Comparison of ENCODE assay signal across 8 cellular contexts in the genomic region with DNA sequence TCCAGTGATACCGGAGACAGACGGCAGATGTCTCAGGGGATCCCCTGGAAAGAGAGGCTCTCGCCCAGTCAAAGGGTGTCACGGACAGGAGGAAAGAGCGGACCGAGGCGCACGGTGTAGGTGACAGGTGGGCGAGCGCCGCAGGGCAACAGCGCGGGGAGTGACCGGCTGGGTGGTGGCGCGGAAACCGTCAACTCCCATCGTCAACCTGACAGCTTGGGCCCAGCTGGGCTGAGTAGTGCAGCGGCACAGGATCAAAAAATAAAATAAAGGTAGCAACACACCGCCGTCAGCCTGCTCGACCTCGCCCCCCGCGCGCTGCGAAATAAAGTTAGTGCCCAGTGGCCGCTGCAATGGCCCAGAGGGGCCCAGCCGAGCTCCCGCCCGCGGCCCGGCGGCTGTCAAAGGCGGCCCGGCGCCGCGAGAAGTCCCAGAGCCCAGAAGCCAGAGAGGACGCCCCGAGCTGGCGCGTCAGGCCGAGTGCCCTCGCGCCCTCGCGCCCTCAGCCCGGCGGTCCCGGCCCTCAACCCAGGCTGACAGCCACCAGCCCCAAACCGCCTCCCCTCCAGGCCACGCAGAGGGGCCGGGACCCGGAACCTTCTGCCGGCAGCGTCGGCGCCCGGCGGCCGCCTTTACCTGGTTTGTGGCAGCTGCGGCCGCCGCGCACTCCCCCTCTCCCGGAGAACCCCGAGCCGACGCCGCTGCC. TPM values are rescaled to one million over a fixed set of nuclear protein-coding genes. Genes with fewer than 3 reads are reported as not detected.
DNase-seq lines count a peak whose midpoint lies in the region; ATAC-seq and TF ChIP-seq lines count a peak whose summit lies in the region.

Gene LYST (minus strand): TSS at position 700 of the 706 bp plus-strand sequence. CDS start 36,489 bp downstream, outside the sequence.

- H3K9me3 ChIP-seq in A673 (ENCODE audit: low read depth, low read length, poor library complexity, severe bottlenecking): no peaks in the 10 kb centered on the region

- POLR2A ChIA-PET in A673 (lab: Charles Lee; ENCODE audit: low non-redundant PET): no interaction called here
- POLR2A ChIA-PET in activated CD4-positive, alpha-beta memory T cell treated with anti-CD3 and anti-CD28 coated beads for 36 hours (lab: Charles Lee): interaction anchor here (0.6 to 4.3 kb wide), 9 partner anchors 9 to 133 kb away, joined by 3 to 37 read pairs (median 7); no protein-coding TSS in a partner anchor

- no peaks in the 10 kb centered on the region for H3K36me3 Mint-ChIP-seq in activated CD4-positive, alpha-beta memory T cell treated with anti-CD3 and anti-CD28 coated beads for 36 hours
- peaks cover 57% of the 10 kb centered on the region for H3K36me3 Mint-ChIP-seq in effector memory CD8-positive, alpha-beta T cell (ENCODE audit: insufficient read depth)
- peaks cover 39% of the 10 kb centered on the region for H3K36me3 Mint-ChIP-seq in stimulated activated effector memory CD8-positive, alpha-beta T cell treated with anti-CD3 and anti-CD28 coated beads, Interleukin-12 subunit alpha, Interleukin-12 subunit beta, amount 100 ng/mL, for 72 hours

- H2AK5ac ChIP-seq in mesendoderm (ENCODE audit: low read length): no peak within 1 kb of the TSS

- H3K9ac ChIP-seq in mesendoderm (ENCODE audit: low read length): peak within 1 kb of the TSS; percentile 88

- H3K4me1 ChIP-seq in A673 (ENCODE audit: insufficient read depth, low read length, poor library complexity, severe bottlenecking): no peaks in the 10 kb centered on the region
- H3K4me1 ChIP-seq in mesendoderm (ENCODE audit: control insufficient read depth, low read depth, low read length): no peaks in the 10 kb centered on the region

- H3K36me3 ChIP-seq in A673 (ENCODE audit: insufficient read depth, low read length, poor library complexity, severe bottlenecking): no peaks in the 10 kb centered on the region
- H3K36me3 ChIP-seq in mesendoderm (ENCODE audit: control insufficient read depth, insufficient read depth, low read length): no peaks in the 10 kb centered on the region

- no peak within 1 kb of the TSS for H4K8ac ChIP-seq in mesendoderm (ENCODE audit: low read depth, low read length)

- H2BK120ac ChIP-seq in mesendoderm (ENCODE audit: low read depth, low read length): no peak within 1 kb of the TSS

- no peak within 1 kb of the TSS for H3K4ac ChIP-seq in mesendoderm (ENCODE audit: low read depth, low read length)

- peak within 1 kb of the TSS; percentile 98 for H3K27ac Mint-ChIP-seq in activated CD4-positive, alpha-beta memory T cell treated with anti-CD3 and anti-CD28 coated beads for 36 hours
- H3K27ac Mint-ChIP-seq in effector memory CD8-positive, alpha-beta T cell: peak within 1 kb of the TSS in 1 of 2 donors; percentile 100
- peak within 1 kb of the TSS; percentile 98 for H3K27ac Mint-ChIP-seq in stimulated activated effector memory CD8-positive, alpha-beta T cell treated with anti-CD3 and anti-CD28 coated beads, Interleukin-12 subunit alpha, Interleukin-12 subunit beta, amount 100 ng/mL, for 72 hours

- peaks cover 47% of the 10 kb centered on the region for H3K4me1 Mint-ChIP-seq in activated CD4-positive, alpha-beta memory T cell treated with anti-CD3 and anti-CD28 coated beads for 36 hours (ENCODE audit: low read depth)
- H3K4me1 Mint-ChIP-seq in effector memory CD8-positive, alpha-beta T cell (ENCODE audit: low read depth in 2 of 2): peaks cover 43 to 64% of the 10 kb centered on the region in 2 donors
- peaks cover 50% of the 10 kb centered on the region for H3K4me1 Mint-ChIP-seq in stimulated activated effector memory CD8-positive, alpha-beta T cell treated with anti-CD3 and anti-CD28 coated beads, Interleukin-12 subunit alpha, Interleukin-12 subunit beta, amount 100 ng/mL, for 72 hours

- no CpG with 5 or more reads among the region's 71 CpGs for WGBS in mesendoderm (ENCODE audit: extremely low coverage, insufficient coverage, low lambda C conversion rate)

- peak; percentile 55 for ATAC-seq in GM18498 (IDR thresholded peaks at IDR 0.05; ENCODE audit: unreplicated experiment)
- ATAC-seq in HG02943 (IDR thresholded peaks at IDR 0.05; ENCODE audit: low read depth, unreplicated experiment): peak; percentile 49
- peak; percentile 51 for ATAC-seq in effector memory CD8-positive, alpha-beta T cell (replicated peaks)
- ATAC-seq in stimulated activated effector memory CD8-positive, alpha-beta T cell treated with anti-CD3 and anti-CD28 coated beads, Interleukin-12 subunit alpha, Interleukin-12 subunit beta, amount 100 ng/mL, for 72 hours: peak; percentile 75

- H3K27ac ChIP-seq in A673 (ENCODE audit: low read depth, low read length, poor library complexity, severe bottlenecking): peak within 1 kb of the TSS; percentile 63
- H3K27ac ChIP-seq in mesendoderm (ENCODE audit: low read depth, low read length): no peak within 1 kb of the TSS

- TF ChIP-seq CTCF in A673 (conservative IDR thresholded peaks at IDR 0.05; ENCODE audit: low read depth, low read length): peak; percentile 21; the same call in 1 of the 2 replicates

- peak within 1 kb of the TSS; percentile 89 for H3K4me3 Mint-ChIP-seq in activated CD4-positive, alpha-beta memory T cell treated with anti-CD3 and anti-CD28 coated beads for 36 hours
- peak within 1 kb of the TSS; percentile 95 to 100 for H3K4me3 Mint-ChIP-seq in effector memory CD8-positive, alpha-beta T cell
- H3K4me3 Mint-ChIP-seq in stimulated activated effector memory CD8-positive, alpha-beta T cell treated with anti-CD3 and anti-CD28 coated beads, Interleukin-12 subunit alpha, Interleukin-12 subunit beta, amount 100 ng/mL, for 72 hours: peak within 1 kb of the TSS; percentile 98

- no peak within 1 kb of the TSS for H3K23ac ChIP-seq in mesendoderm (ENCODE audit: low read length)

- DNase-seq in A673 (ENCODE audit: low spot score): peak; percentile 2
- peak; percentile 2 for DNase-seq in NCI-H2196 treated with DMSO at 0.1 percent for 48 hours (lab: John Stamatoyannopoulos, UW; ENCODE audit: unreplicated experiment)
- peak; percentile 74 for DNase-seq in activated CD4-positive, alpha-beta memory T cell treated with anti-CD3 and anti-CD28 coated beads for 36 hours
- DNase-seq in effector memory CD8-positive, alpha-beta T cell: peak; percentile 55 to 66 (median 56)
- DNase-seq in mesendoderm: peak; percentile 70
- DNase-seq in stimulated activated effector memory CD8-positive, alpha-beta T cell treated with anti-CD3 and anti-CD28 coated beads, Interleukin-12 subunit alpha, Interleukin-12 subunit beta, amount 100 ng/mL, for 72 hours (ENCODE audit: low spot score in 2 of 2): peak; percentile 43 to 80

- BruUV-seq in A673 (replicated peaks; lab: Mats Ljungman, UMichigan): no TSS peak

- intact Hi-C loops in A673 (cut with micrococcal nuclease; ENCODE audit: unreplicated experiment): loop anchor here (10.0 kb wide), 1 partner anchor 108 kb away; no protein-coding TSS in a partner anchor
- intact Hi-C loops in activated CD4-positive, alpha-beta memory T cell treated with anti-CD3 and anti-CD28 coated beads for 36 hours (cut with micrococcal nuclease): loop anchor here (1.0 to 5.0 kb wide), 6 partner anchors 105 to 1254 kb away; partner anchors contain the start of genes ARID4B, B3GALNT2, ERO1B and GGPS1

- peak within 1 kb of the TSS; percentile 72 for H3K4me2 ChIP-seq in mesendoderm (ENCODE audit: low read length)

- CTCF ChIA-PET in A673 (lab: Charles Lee): interaction anchor here (1.9 kb wide), 1 partner anchor 105 kb away, joined by 8 read pairs; no protein-coding TSS in a partner anchor
- CTCF ChIA-PET in activated CD4-positive, alpha-beta memory T cell treated with anti-CD3 and anti-CD28 coated beads for 36 hours (lab: Charles Lee): interaction anchor here (0.7 to 3.4 kb wide), 17 partner anchors 8 to 776 kb away, joined by 3 to 54 read pairs (median 4); no protein-coding TSS in a partner anchor

- no peaks in the 10 kb centered on the region for H3K79me1 ChIP-seq in mesendoderm (ENCODE audit: low read length)

- H3K27me3 Mint-ChIP-seq in activated CD4-positive, alpha-beta memory T cell treated with anti-CD3 and anti-CD28 coated beads for 36 hours: no peaks in the 10 kb centered on the region
- H3K27me3 Mint-ChIP-seq in effector memory CD8-positive, alpha-beta T cell: no peaks in the 10 kb centered on the region

- no peak within 1 kb of the TSS for H4K5ac ChIP-seq in mesendoderm (ENCODE audit: low read length)

- H3K79me2 ChIP-seq in mesendoderm (ENCODE audit: control insufficient read depth, insufficient read depth, low read length): no peaks in the 10 kb centered on the region

- no peak within 1 kb of the TSS for H2BK5ac ChIP-seq in mesendoderm (ENCODE audit: low read length)

- peak within 1 kb of the TSS; percentile 94 for H3K56ac ChIP-seq in mesendoderm (ENCODE audit: low read length)

- H3K4me3 ChIP-seq in A673 (ENCODE audit: low read depth, low read length, poor library complexity, severe bottlenecking): peak within 1 kb of the TSS; percentile 62
- H3K4me3 ChIP-seq in mesendoderm (ENCODE audit: low read length): peak within 1 kb of the TSS; percentile 89

- peak within 1 kb of the TSS; percentile 41 for H3K18ac ChIP-seq in mesendoderm (ENCODE audit: low read length)

- H3K9me3 Mint-ChIP-seq in activated CD4-positive, alpha-beta memory T cell treated with anti-CD3 and anti-CD28 coated beads for 36 hours: no peaks in the 10 kb centered on the region
- no peaks in the 10 kb centered on the region for H3K9me3 Mint-ChIP-seq in effector memory CD8-positive, alpha-beta T cell
- no peaks in the 10 kb centered on the region for H3K9me3 Mint-ChIP-seq in stimulated activated effector memory CD8-positive, alpha-beta T cell treated with anti-CD3 and anti-CD28 coated beads, Interleukin-12 subunit alpha, Interleukin-12 subunit beta, amount 100 ng/mL, for 72 hours

- H3K27me3 ChIP-seq in A673 (replicated peaks; ENCODE audit: insufficient read depth, low read depth, low read length, poor library complexity): no peaks in the 10 kb centered on the region
- peaks cover 2% of the 10 kb centered on the region for H3K27me3 ChIP-seq in mesendoderm (ENCODE audit: insufficient read depth, low read length, poor library complexity)

- H2BK15ac ChIP-seq in mesendoderm (replicated peaks; ENCODE audit: low read depth): no peak within 1 kb of the TSS

RNA-seq across cellular contexts. Expression of gene LYST, which starts in this region (rescaled TPM):
- total RNA-seq in A673 (2021): 1.7 and 1.9 TPM in 2 replicates
- total RNA-seq in activated CD4-positive, alpha-beta memory T cell treated with anti-CD3 and anti-CD28 coated beads for 36 hours: 10 to 100 TPM; 26.5 to 28.0 TPM
- polyA plus RNA-seq in mesendoderm (2013, experiment 1 of 2): 0.17 TPM
- 0.20 TPM for polyA plus RNA-seq in mesendoderm (2013, experiment 2 of 2)

Comparison
In these comparisons a context has a peak if more than half of its experiments do, and no peak if none do; other contexts are left out.
1. DNase-seq: peak in every context shown above with its lines; median percentile 74 in activated CD4-positive, alpha-beta memory T cell treated with anti-CD3 and anti-CD28 coated beads for 36 hours; 70 in mesendoderm; 62 in stimulated activated effector memory CD8-positive, alpha-beta T cell treated with anti-CD3 and anti-CD28 coated beads, Interleukin-12 subunit alpha, Interleukin-12 subunit beta, amount 100 ng/mL, for 72 hours; 56 in effector memory CD8-positive, alpha-beta T cell; 2 in A673; 2 in NCI-H2196 treated with DMSO at 0.1 percent for 48 hours.